8 cellular contexts compared by ENCODE assay signal in genomic region chr12:121611306-121611705, GRCh38. TPM values are rescaled to one million over a fixed set of nuclear protein-coding genes. Genes with fewer than 3 reads are reported as not detected.
DNase-seq lines count a peak whose midpoint lies in the region; ATAC-seq and TF ChIP-seq lines count a peak whose summit lies in the region.
"Had no signal": no experiment of that assay in that cellular context is flagged by ENCODE, and none has a peak within 500 bp of the region (broad histone marks: within the 10 kb centered on the region; RNA-seq: fewer than 3 reads in every experiment).

No MANE protein-coding gene starts in this region.

- H4K20me1 ChIP-seq in GM23248 (ENCODE audit: insufficient read depth), result no peaks in the 10 kb centered on the region
- no peaks in the 10 kb centered on the region for H4K20me1 ChIP-seq in PC-3 (ENCODE audit: low read length)

- H3K9me3 Mint-ChIP-seq in dendritic cell treated with granulocyte-macrophage colony-stimulating factor and Interleukin-4, amounts not matched to agents 40 ng/mL and 50 ng/mL, for 4 days, result peaks cover 9% of the 10 kb centered on the region

- H3K4me1 Mint-ChIP-seq in dendritic cell treated with granulocyte-macrophage colony-stimulating factor and Interleukin-4, amounts not matched to agents 40 ng/mL and 50 ng/mL, for 4 days (ENCODE audit: low read depth), result peaks cover 36% of the 10 kb centered on the region

- H3K27me3 Mint-ChIP-seq in dendritic cell treated with granulocyte-macrophage colony-stimulating factor and Interleukin-4, amounts not matched to agents 40 ng/mL and 50 ng/mL, for 4 days, result peaks cover 19% of the 10 kb centered on the region

- in situ Hi-C loops in GM23248 (cut with MboI), result no loop called here

- CTCF ChIA-PET in PC-3 (lab: Charles Lee), result no interaction called here

- ATAC-seq in PC-3, result peak; percentile 35; the same call in 1 of the 2 replicates
- peak; percentile 69 to 86 (median 74) for ATAC-seq in psoas muscle
- ATAC-seq in GM18867 (IDR thresholded peaks at IDR 0.05; ENCODE audit: unreplicated experiment), result no peak

- 96 to 98% methylated on average over 2 of the region's 2 CpGs for WGBS in GM23248 (ENCODE audit: low coverage in 1 of 2, low lambda C conversion rate in 2 of 2, missing lambda C conversion rate in 2 of 2), 2 experiments
- 68 to 83% (median 79%) methylated on average over 2 of the region's 2 CpGs for WGBS in psoas muscle, 3 donors

- H3F3A ChIP-seq in GM23248 (ENCODE audit: insufficient read depth) (peaks cover 10% of the 10 kb centered on the region), PC-3 (ENCODE audit: low read length, unreplicated experiment) (no peaks in the 10 kb centered on the region)

- H3K9ac ChIP-seq in GM23248 (0 out of 2 replicates have a peak overlapping the region, but pooled peaks have one; percentile 63), PC-3 (ENCODE audit: low read length) (no peak overlapping the region)

- H3K27me3 ChIP-seq in GM23248 (replicated peaks; ENCODE audit: insufficient read depth) (no peaks in the 10 kb centered on the region), PC-3 (ENCODE audit: low read length) (no peaks in the 10 kb centered on the region), psoas muscle (ENCODE audit: insufficient read depth in 3 of 3, low read length in 2 of 3) (no peaks in the 10 kb centered on the region)

- H3K9me3 ChIP-seq in GM23248 (ENCODE audit: low read depth), result no peaks in the 10 kb centered on the region
- H3K9me3 ChIP-seq in PC-3 (ENCODE audit: low read length), result no peaks in the 10 kb centered on the region
- H3K9me3 ChIP-seq in psoas muscle, result no peaks in the 10 kb centered on the region

- BruUV-seq in PC-3 (replicated peaks; lab: Mats Ljungman, UMichigan), result no TSS peak

- no peaks in the 10 kb centered on the region for H3K36me3 ChIP-seq in GM23248 (ENCODE audit: low read depth)
- H3K36me3 ChIP-seq in PC-3 (ENCODE audit: low read depth, low read length), result no peaks in the 10 kb centered on the region
- no peaks in the 10 kb centered on the region for H3K36me3 ChIP-seq in psoas muscle (ENCODE audit: insufficient read depth in 1 of 2, low read depth in 1 of 2)

- intact Hi-C loops in PC-3 (cut with micrococcal nuclease), result no loop called here
- intact Hi-C loops in dendritic cell treated with granulocyte-macrophage colony-stimulating factor and Interleukin-4, amounts not matched to agents 40 ng/mL and 50 ng/mL, for 4 days (cut with micrococcal nuclease), result no loop called here
- intact Hi-C loops in psoas muscle (cut with DNase I), result no loop called here

- TF ChIP-seq CTCF in PC-3 (conservative IDR thresholded peaks at IDR 0.05; ENCODE audit: low read depth, low read length), result no peak
- no peak for TF ChIP-seq CTCF in psoas muscle (IDR thresholded peaks at IDR 0.05)

- H3K4me2 ChIP-seq in GM23248 (ENCODE audit: unreplicated experiment), result no peak overlapping the region
- no peak overlapping the region for H3K4me2 ChIP-seq in PC-3 (ENCODE audit: low read length)

- DNase-seq in GM23248 (no peak), PC-3 (no peak), psoas muscle (peak in 1 of 2 donors; percentile 67), hepatic stellate cell (ENCODE audit: low spot score) (no peak)
- no peak for DNase-seq in effector CD4-positive, alpha-beta T cell
- DNase-seq: Right ventricle myocardium superior had no signal

- H3K9me2 ChIP-seq in GM23248 (ENCODE audit: insufficient read depth), result no peaks in the 10 kb centered on the region
- H3K9me2 ChIP-seq in PC-3 (replicated peaks; ENCODE audit: low read length), result no peaks in the 10 kb centered on the region

- H3K79me2 ChIP-seq in GM23248 (ENCODE audit: insufficient read depth) (no peaks in the 10 kb centered on the region), PC-3 (ENCODE audit: low read length) (no peaks in the 10 kb centered on the region)

- H3K4me3 Mint-ChIP-seq in dendritic cell treated with granulocyte-macrophage colony-stimulating factor and Interleukin-4, amounts not matched to agents 40 ng/mL and 50 ng/mL, for 4 days, result no peak overlapping the region

- peak overlapping the region; percentile 57 for H3K27ac Mint-ChIP-seq in dendritic cell treated with granulocyte-macrophage colony-stimulating factor and Interleukin-4, amounts not matched to agents 40 ng/mL and 50 ng/mL, for 4 days

- H3K27ac ChIP-seq in GM23248 (no peak overlapping the region), PC-3 (ENCODE audit: low read length) (no peak overlapping the region), psoas muscle (peak overlapping the region; percentile 87)

- no peaks in the 10 kb centered on the region for H3K36me3 Mint-ChIP-seq in dendritic cell treated with granulocyte-macrophage colony-stimulating factor and Interleukin-4, amounts not matched to agents 40 ng/mL and 50 ng/mL, for 4 days (ENCODE audit: low read depth)

- H3K4me1 ChIP-seq in GM23248 (ENCODE audit: insufficient read depth), result peaks cover 12% of the 10 kb centered on the region; the same call in 1 of the 2 replicates
- no peaks in the 10 kb centered on the region; the same call in 1 of the 2 replicates for H3K4me1 ChIP-seq in PC-3 (ENCODE audit: insufficient read depth, low read length)
- H3K4me1 ChIP-seq in psoas muscle, result peaks cover 10% of the 10 kb centered on the region

- H2AFZ ChIP-seq in GM23248 (no peak overlapping the region), PC-3 (ENCODE audit: low read length) (no peak overlapping the region)

- H3K4me3 ChIP-seq in GM23248 (no peak overlapping the region), PC-3 (ENCODE audit: low read length) (no peak overlapping the region), psoas muscle (peak overlapping the region; percentile 8)

- POLR2A ChIA-PET in PC-3 (lab: Charles Lee; ENCODE audit: unreplicated experiment), result no interaction called here

RNA-seq across cellular contexts. Expression of gene ORAI1, which starts 15.0 kb away (rescaled TPM):
- total RNA-seq in GM23248 (2014; rRNA removed; shearing (Covaris generic)), result 4.9 and 7.6 TPM in 2 replicates
- polyA plus RNA-seq in GM23248 (2016; fragmentation: Nextera tagmentation; extraction: Ambion mirVana) (14.2 and 16.1 TPM in 2 replicates), psoas muscle (10 to 100 TPM; 23.2 to 75.5 (median 26.0) TPM)
- total RNA-seq in PC-3 (2014; rRNA removed) (31.4 and 35.0 TPM in 2 replicates), psoas muscle (10 to 100 TPM; 17.9 to 34.2 (median 30.2) TPM)

RNA-seq across cellular contexts. Expression of gene KDM2B, which starts 30.5 kb away (rescaled TPM):
- total RNA-seq in GM23248 (2014; rRNA removed; shearing (Covaris generic)), result 20.1 and 26.3 TPM in 2 replicates
- polyA plus RNA-seq in GM23248 (2016; fragmentation: Nextera tagmentation; extraction: Ambion mirVana) (8.2 and 10.6 TPM in 2 replicates), psoas muscle (1 to 10 TPM; 6.3 to 9.9 (median 6.7) TPM)
- total RNA-seq in PC-3 (2014; rRNA removed) (52.5 and 72.3 TPM in 2 replicates), psoas muscle (10 to 100 TPM in 3 of 4 donors, 1 to 10 TPM in 1; 7.5 to 11.5 (median 10.5) TPM)

RNA-seq across cellular contexts. Expression of gene MORN3, which starts 58.1 kb away (rescaled TPM):
- total RNA-seq in GM23248 (2014; rRNA removed; shearing (Covaris generic)), result 0.13 TPM in 1 of 2 replicates, not detected in the other
- polyA plus RNA-seq in GM23248 (2016; fragmentation: Nextera tagmentation; extraction: Ambion mirVana) (0.58 and 0.63 TPM in 2 replicates), psoas muscle (under 1 TPM in 2 of 3 donors, not detected in 1; under 0.01 to 0.12 TPM)
- total RNA-seq in PC-3 (2014; rRNA removed) (1.6 and 1.7 TPM in 2 replicates), psoas muscle (not detected)
